In the genomic region with DNA sequence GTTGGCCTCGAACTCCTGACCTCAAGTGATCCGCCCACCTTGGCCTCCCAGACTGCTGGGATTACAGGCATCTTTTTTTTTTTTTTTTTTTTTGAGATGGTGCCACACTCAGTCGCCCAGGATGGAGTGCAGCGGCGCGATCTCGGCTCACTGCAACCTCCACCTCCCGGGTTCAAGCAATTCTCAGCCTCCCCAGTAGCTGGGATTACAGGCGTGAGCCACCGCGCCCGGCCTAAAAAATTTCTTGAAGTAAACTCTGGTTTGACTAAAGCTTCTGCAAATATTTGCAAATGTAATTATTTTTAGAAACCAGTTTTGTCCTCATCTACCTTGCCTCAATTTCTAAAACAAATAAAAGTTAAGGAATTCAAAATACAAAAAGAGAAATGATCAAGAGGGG, we compare ENCODE assay signal across 8 cellular contexts. TPM values are rescaled to one million over a fixed set of nuclear protein-coding genes. Genes with fewer than 3 reads are reported as not detected.
DNase-seq lines count a peak whose midpoint lies in the region; ATAC-seq and TF ChIP-seq lines count a peak whose summit lies in the region.

No MANE protein-coding gene starts in this region.

- ATAC-seq in HG02840 (IDR thresholded peaks at IDR 0.05; ENCODE audit: low FRiP score, unreplicated experiment), result no peak
- no peak for ATAC-seq in GM21423 (IDR thresholded peaks at IDR 0.05; ENCODE audit: unreplicated experiment)
- ATAC-seq in GM21717 (IDR thresholded peaks at IDR 0.05; ENCODE audit: unreplicated experiment), result no peak

- no peak for TF ChIP-seq EP300 in ovary (IDR thresholded peaks at IDR 0.05)

- H3K4me3 ChIP-seq in CD4-positive, alpha-beta memory T cell (ENCODE audit: low read length in 2 of 2), result peak overlapping the region; percentile 52 to 91
- H3K4me3 ChIP-seq in OCI-LY3 (ENCODE audit: low read length) (peak overlapping the region; percentile 82), endodermal cell (ENCODE audit: low read length) (peak overlapping the region; percentile 96), ovary (peak overlapping the region; percentile 91)

- peaks cover 4 to 15% of the 10 kb centered on the region in 2 donors for H3K36me3 Mint-ChIP-seq in CD4-positive, alpha-beta memory T cell
- peaks cover 27% of the 10 kb centered on the region for H3K36me3 Mint-ChIP-seq in endodermal cell (ENCODE audit: low read depth)

- H3K27ac Mint-ChIP-seq in CD4-positive, alpha-beta memory T cell, result peak overlapping the region; percentile 88 to 99 (median 95)
- peak overlapping the region; percentile 98 for H3K27ac Mint-ChIP-seq in endodermal cell

- H3K27me3 ChIP-seq in CD4-positive, alpha-beta memory T cell (ENCODE audit: insufficient read depth, low read length), result no peaks in the 10 kb centered on the region
- H3K27me3 ChIP-seq in OCI-LY3 (ENCODE audit: low read depth, low read length) (no peaks in the 10 kb centered on the region), endodermal cell (ENCODE audit: control insufficient read depth, insufficient read depth, low read length, poor library complexity, severe bottlenecking) (no peaks in the 10 kb centered on the region), ovary (no peaks in the 10 kb centered on the region)

- peak overlapping the region; percentile 98 for H3K4me2 ChIP-seq in OCI-LY3 (ENCODE audit: low read length)

- H3K4me3 Mint-ChIP-seq in CD4-positive, alpha-beta memory T cell, result peak overlapping the region; percentile 95 to 99 (median 98)
- H3K4me3 Mint-ChIP-seq in endodermal cell, result peak overlapping the region; percentile 78

- no peak for TF ChIP-seq POLR2A in ovary (IDR thresholded peaks at IDR 0.05)

- intact Hi-C loops in CD4-positive, alpha-beta memory T cell (cut with micrococcal nuclease), result loop anchor here (5.0 kb wide), 1 partner anchor 494 kb away; a partner anchor contains a TSS
- intact Hi-C loops in ovary (cut with DNase I), result loop anchor here in 2 of 4 donors (10.0 kb wide), 2 partner anchors 818 to 1268 kb away; a partner anchor contains a TSS

- H3K9ac ChIP-seq in OCI-LY3 (ENCODE audit: low read length) (peak overlapping the region; percentile 92), endodermal cell (ENCODE audit: extremely low read depth, low read length, poor library complexity, severe bottlenecking) (peak overlapping the region; percentile 91)

- H3K36me3 ChIP-seq in CD4-positive, alpha-beta memory T cell (ENCODE audit: insufficient read depth, low read length), result no peaks in the 10 kb centered on the region
- H3K36me3 ChIP-seq in OCI-LY3 (replicated peaks; ENCODE audit: low read depth, low read length) (peaks cover 26% of the 10 kb centered on the region), endodermal cell (ENCODE audit: control insufficient read depth, insufficient read depth, low read length) (peaks cover 35% of the 10 kb centered on the region), ovary (no peaks in the 10 kb centered on the region)

- H4K20me1 ChIP-seq in OCI-LY3 (ENCODE audit: insufficient read depth, low read length), result peaks cover 21% of the 10 kb centered on the region

- CTCF ChIA-PET in CD4-positive, alpha-beta memory T cell (lab: Charles Lee; ENCODE audit: partially characterized antibody), result interaction anchor here (0.7 to 1.2 kb wide), 2 partner anchors 22 to 821 kb away, joined by 4 to 5 read pairs; a partner anchor contains a TSS

- TF ChIP-seq CTCF in OCI-LY3 (IDR thresholded peaks at IDR 0.05; ENCODE audit: low read depth, low read length), result no peak
- no peak for TF ChIP-seq CTCF in endodermal cell (conservative IDR thresholded peaks at IDR 0.05)
- TF ChIP-seq CTCF in ovary (IDR thresholded peaks at IDR 0.05), result no peak

- 86 to 89% methylated on average over 11 to 12 of the region's 12 CpGs for whole genome bisulfite sequencing in endodermal cell (ENCODE audit: insufficient coverage in 1 of 2, insufficient read length in 1 of 2), 2 experiments
- WGBS in ovary, 3 donors, result 77 to 82% (median 81%) methylated on average over 12 of the region's 12 CpGs

- no peak overlapping the region for H3K27ac ChIP-seq in CD4-positive, alpha-beta memory T cell (ENCODE audit: low read depth, low read length)
- H3K27ac ChIP-seq in OCI-LY3 (ENCODE audit: low read length) (peak overlapping the region; percentile 64; the same call in 1 of the 2 replicates), endodermal cell (ENCODE audit: low read depth, low read length) (no peak overlapping the region), ovary (peak overlapping the region in 1 of 2 donors; percentile 93)

- no peak overlapping the region for H2AFZ ChIP-seq in OCI-LY3 (ENCODE audit: low read depth, low read length)

- POLR2A ChIA-PET in CD4-positive, alpha-beta memory T cell (lab: Charles Lee; ENCODE audit: partially characterized antibody), result interaction anchor here (1.1 kb wide), 1 partner anchor 822 kb away, joined by 3 read pairs; no protein-coding TSS in a partner anchor

- H3K9me3 ChIP-seq in CD4-positive, alpha-beta memory T cell (ENCODE audit: control insufficient read depth in 1 of 2, low read length in 2 of 2), result no peaks in the 10 kb centered on the region
- H3K9me3 ChIP-seq in OCI-LY3 (ENCODE audit: insufficient read depth, low read length) (no peaks in the 10 kb centered on the region), endodermal cell (ENCODE audit: control insufficient read depth, low read length) (peaks cover 13% of the 10 kb centered on the region), ovary (no peaks in the 10 kb centered on the region)

- no peaks in the 10 kb centered on the region for H3K27me3 Mint-ChIP-seq in CD4-positive, alpha-beta memory T cell
- no peaks in the 10 kb centered on the region for H3K27me3 Mint-ChIP-seq in endodermal cell (ENCODE audit: insufficient read depth)

- H3K9me3 Mint-ChIP-seq in CD4-positive, alpha-beta memory T cell, result no peaks in the 10 kb centered on the region
- H3K9me3 Mint-ChIP-seq in endodermal cell, result peaks cover 3% of the 10 kb centered on the region

- peak in 2 of 5 donors; percentile 5 for DNase-seq in CD4-positive, alpha-beta memory T cell
- no peak for DNase-seq in endodermal cell
- peak in 4 of 5 donors; percentile 9 to 42 (median 27) for DNase-seq in ovary
- DNase-seq in NCI-H510A (lab: John Stamatoyannopoulos, UW), result no peak

- peaks cover 29 to 64% (median 47%) of the 10 kb centered on the region in 4 donors for H3K4me1 Mint-ChIP-seq in CD4-positive, alpha-beta memory T cell
- H3K4me1 Mint-ChIP-seq in endodermal cell, result peaks cover 36% of the 10 kb centered on the region

- H3K79me2 ChIP-seq in OCI-LY3 (ENCODE audit: low read length), result peaks cover 68% of the 10 kb centered on the region

- peaks cover 53% of the 10 kb centered on the region for H3K4me1 ChIP-seq in CD4-positive, alpha-beta memory T cell (ENCODE audit: insufficient read depth, low read length)
- H3K4me1 ChIP-seq in OCI-LY3 (ENCODE audit: low read length) (peaks cover 19% of the 10 kb centered on the region), endodermal cell (ENCODE audit: control insufficient read depth, insufficient read depth, low read length) (peaks cover 10% of the 10 kb centered on the region), ovary (ENCODE audit: insufficient read depth) (peaks cover 2% of the 10 kb centered on the region)

RNA-seq across cellular contexts. Expression of a gene that starts 1.2 kb away (rescaled TPM):
- 10 to 100 TPM; 28.9 to 29.5 TPM for total RNA-seq in CD4-positive, alpha-beta memory T cell
- polyA plus RNA-seq in CD4-positive, alpha-beta memory T cell, result 10 to 100 TPM; 16.4 to 18.8 TPM
- total RNA-seq in endodermal cell (10 to 100 TPM; 35.8 to 46.2 TPM), ovary (10 to 100 TPM; 22.1 to 37.4 (median 31.7) TPM)
- polyA plus RNA-seq in endodermal cell (2013, experiment 1 of 2), result 29.1 TPM
- 29.0 TPM for polyA plus RNA-seq in endodermal cell (2013, experiment 2 of 2)
- 10 to 100 TPM; 13.3 to 16.7 TPM for polyA plus RNA-seq in ovary

Comparison
In these comparisons a context has a peak if more than half of its experiments do, and no peak if none do; other contexts are left out.
1. DNase-seq: peak in ovary (4 of 5); none in endodermal cell (single experiment) and NCI-H510A (single experiment).
2. Peak in every context shown above with its lines, with median percentiles within 50 percentile points of each other: H3K4me3 ChIP-seq.